In genomic region chr2:98751748-98752147, GRCh38 we compare ENCODE assay signal across 23 cellular contexts. TPM values are rescaled to one million over a fixed set of nuclear protein-coding genes. Genes with fewer than 3 reads are reported as not detected.
"Had no signal": no experiment of that assay in that cellular context is flagged by ENCODE, and none has a peak within 500 bp of the region (broad histone marks: within the 10 kb centered on the region; RNA-seq: fewer than 3 reads in every experiment).

No MANE protein-coding gene starts in this region.

- H3K27me3 Mint-ChIP-seq: IgD-negative memory B cell had no signal

- H3K36me3 ChIP-seq: SJSA1 had no signal

- H3K27ac Mint-ChIP-seq: IgD-negative memory B cell had no signal

- H3K36me3 Mint-ChIP-seq: IgD-negative memory B cell had no signal

- H3K4me3 ChIP-seq: K562, SJSA1 had no signal

- ATAC-seq: K562 had no signal

- H3K27me3 ChIP-seq: SJSA1 had no signal

- H3K4me1 ChIP-seq: SJSA1 had no signal

- H3K4me3 Mint-ChIP-seq: IgD-negative memory B cell had no signal

- H3K9me3 ChIP-seq: SJSA1, SK-N-SH had no signal

- H3K27ac ChIP-seq: KMS-11, SJSA1 had no signal

- DNase-seq: Kasumi-1, MM.1S, NCI-H1092 treated with DMSO at 0.1 percent for 48 hours, NCI-H1436, NCI-H187, NCI-H2029, NCI-H2081 treated with DMSO at 0.1 percent for 48 hours, NCI-H2171, NCI-H226, NCI-H446, NCI-H510A, NCI-H524 treated with DMSO at 0.1 percent for 48 hours, NCI-H69, NCI-H774, Right ventricle myocardium superior, RPMI8226, SIG-M5, SK-N-SH had no signal

RNA-seq across cellular contexts. Expression of gene MGAT4A, which starts 20.8 kb away (rescaled TPM):
- total RNA-seq: M059J, SJSA1 had no signal
